ENCODE assay signal across 16 cellular contexts in the genomic region with DNA sequence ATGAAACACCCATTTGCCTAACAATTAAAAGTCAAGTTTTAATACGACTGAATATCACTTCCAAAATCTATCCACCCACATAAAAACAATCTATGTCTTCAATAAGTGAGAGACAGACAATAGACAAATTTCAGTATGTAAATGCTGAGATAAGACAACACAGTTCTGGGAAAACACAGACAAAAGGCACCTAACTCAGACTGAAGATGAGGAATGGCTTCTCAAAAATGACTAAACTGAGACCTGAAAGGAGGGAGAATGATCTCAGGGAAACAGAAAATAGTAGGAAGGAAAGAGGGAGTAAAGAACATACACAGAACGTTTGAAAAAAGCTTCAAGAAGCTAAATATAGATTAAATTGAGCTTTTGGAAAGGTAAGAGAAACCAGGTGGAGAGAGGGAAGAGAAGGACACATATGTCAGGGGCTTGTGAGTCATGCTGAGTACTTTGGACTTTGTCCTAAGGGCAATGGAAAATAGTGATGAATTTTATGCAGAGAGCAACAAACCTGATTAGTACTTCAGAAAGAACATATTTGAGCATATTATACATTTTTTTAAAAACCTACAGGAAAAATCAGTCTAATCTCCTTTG. TPM values are rescaled to one million over a fixed set of nuclear protein-coding genes. Genes with fewer than 3 reads are reported as not detected.
DNase-seq lines count a peak whose midpoint lies in the region; ATAC-seq, FAIRE-seq and TF ChIP-seq lines count a peak whose summit lies in the region.
"Had no signal": no experiment of that assay in that cellular context is flagged by ENCODE, and none has a peak within 500 bp of the region (broad histone marks: within the 10 kb centered on the region; RNA-seq: fewer than 3 reads in every experiment).

No MANE protein-coding gene starts in this region.

- H3K9me3 Mint-ChIP-seq in CD8-positive, alpha-beta T cell, result no peaks in the 10 kb centered on the region
- H3K9me3 Mint-ChIP-seq: effector memory CD8-positive, alpha-beta T cell; H9; naive thymus-derived CD8-positive, alpha-beta T cell had no signal

- intact Hi-C loops in CD8-positive, alpha-beta T cell (cut with DNase I, micrococcal nuclease), result loop anchor here in 1 of 2 experiments (10.0 kb wide), 1 partner anchor 54 kb away; no protein-coding TSS in a partner anchor
- intact Hi-C loops in K562 (cut with micrococcal nuclease), result no loop called here
- intact Hi-C loops in left lung (cut with DNase I), result no loop called here

- H2BK15ac ChIP-seq in neuronal stem cell (ENCODE audit: low read length), result no peak overlapping the region

- no peak overlapping the region for H3K27ac ChIP-seq in CD8-positive, alpha-beta T cell (ENCODE audit: low read depth, low read length)
- H3K27ac ChIP-seq in K562 (ENCODE audit: extremely low read depth, low read depth, low read length) (no peak overlapping the region), left lung (no peak overlapping the region), neuronal stem cell (replicated peaks; ENCODE audit: low read length) (no peak overlapping the region), SJCRH30 (no peak overlapping the region), coronary artery (no peak overlapping the region)

- FAIRE-seq in GM19239 (lab: Jason Lieb, UNC), result peak; percentile 83
- FAIRE-seq in K562 (lab: Jason Lieb, UNC), result no peak
- FAIRE-seq: HTR-8/SVneo had no signal

- H2BK5ac ChIP-seq in neuronal stem cell (ENCODE audit: low read length), result no peak overlapping the region

- no peak for DNase-seq in CD8-positive, alpha-beta T cell
- DNase-seq in GM19239 (ENCODE audit: insufficient read length, low spot score), result no peak
- DNase-seq in K562 (ENCODE audit: extremely low read depth in 1 of 4, low spot score in 3 of 4), result no peak
- DNase-seq in left lung, result no peak
- DNase-seq in neuronal stem cell (ENCODE audit: low spot score), result no peak
- no peak for DNase-seq in ecto neural progenitor cell (ENCODE audit: low spot score)
- DNase-seq in SJCRH30, result no peak
- DNase-seq in coronary artery (ENCODE audit: low spot score), result no peak
- DNase-seq: activated CD4-positive, alpha-beta T cell treated with anti-CD3 and anti-CD28 coated beads, Interleukin-2, amount 50 U/mL, for 1 hour; effector memory CD8-positive, alpha-beta T cell; H9; naive thymus-derived CD8-positive, alpha-beta T cell; stimulated activated CD4-positive, alpha-beta T cell treated with anti-CD3 and anti-CD28 coated beads, Interleukin-4, amount 100 ng/mL, for 4 hours; stimulated activated naive CD4-positive, alpha-beta T cell; T-helper 17 cell had no signal

- H3K36me3 Mint-ChIP-seq in CD8-positive, alpha-beta T cell, result peaks cover 52% of the 10 kb centered on the region

- no peaks in the 10 kb centered on the region for H3K79me1 ChIP-seq in neuronal stem cell (ENCODE audit: low read depth, low read length)

- no peak overlapping the region for H3K4ac ChIP-seq in neuronal stem cell (ENCODE audit: low read length)

- H3K4me1 ChIP-seq in CD8-positive, alpha-beta T cell (ENCODE audit: insufficient read depth, low read length), result peaks cover 5% of the 10 kb centered on the region
- H3K4me1 ChIP-seq in K562 (replicated peaks in 1 of 2; ENCODE audit: control insufficient read depth in 2 of 2, insufficient read depth in 2 of 2, low read length in 2 of 2) (peaks cover 0 to 11% of the 10 kb centered on the region in 2 experiments; a peak in 2 of 5 replicates), left lung (no peaks in the 10 kb centered on the region), neuronal stem cell (ENCODE audit: control insufficient read depth in 2 of 2, insufficient read depth in 1 of 2, low read depth in 1 of 2, low read length in 2 of 2) (peaks cover 0 to 2% of the 10 kb centered on the region in 2 donors), SJCRH30 (no peaks in the 10 kb centered on the region)

- H2BK12ac ChIP-seq in neuronal stem cell (ENCODE audit: low read length), result no peak overlapping the region

- H3K4me2 ChIP-seq in K562 (ENCODE audit: insufficient read depth, low read length) (peak overlapping the region; percentile 2; the same call in 1 of the 2 replicates), neuronal stem cell (ENCODE audit: insufficient read depth, low read length, poor library complexity, severe bottlenecking) (no peak overlapping the region)

- H3K14ac ChIP-seq in neuronal stem cell (ENCODE audit: low read length), result no peak overlapping the region

- H3K23ac ChIP-seq in neuronal stem cell (ENCODE audit: low read depth, low read length, poor library complexity), result no peak overlapping the region

- CTCF ChIA-PET in CD8-positive, alpha-beta T cell (lab: Charles Lee), result interaction anchor here (1.2 kb wide), 1 partner anchor 9 kb away, joined by 3 read pairs; no protein-coding TSS in a partner anchor
- CTCF ChIA-PET in K562 (lab: Yijun Ruan, JAX; ENCODE audit: low intra/inter-chr PET ratio), result no interaction called here

- no peaks in the 10 kb centered on the region for H3K9me1 ChIP-seq in K562 (ENCODE audit: control insufficient read depth, insufficient read depth, low read length)

- no peaks in the 10 kb centered on the region for H3K27me3 ChIP-seq in CD8-positive, alpha-beta T cell (ENCODE audit: insufficient read depth, low read length)
- H3K27me3 ChIP-seq in K562 (ENCODE audit: control insufficient read depth in 2 of 2, insufficient read depth in 2 of 2, low read length in 2 of 2), result no peaks in the 10 kb centered on the region
- H3K27me3 ChIP-seq in left lung, result no peaks in the 10 kb centered on the region
- no peaks in the 10 kb centered on the region for H3K27me3 ChIP-seq in neuronal stem cell (ENCODE audit: control insufficient read depth in 3 of 3, insufficient read depth in 3 of 3, low read depth in 1 of 3, low read length in 3 of 3)
- H3K27me3 ChIP-seq in SJCRH30, result no peaks in the 10 kb centered on the region

- no peak for TF ChIP-seq EP300 in K562 (IDR thresholded peaks at IDR 0.05; ENCODE audit: low read length)

- no peak overlapping the region for H4K8ac ChIP-seq in neuronal stem cell (ENCODE audit: low read depth, low read length)

- no peak for TF ChIP-seq RAD21 in K562 (CRISPR knock-in tag; conservative IDR thresholded peaks at IDR 0.05 in 1 of 2, IDR thresholded peaks at IDR 0.05 in 1 of 2)

- peaks cover 33% of the 10 kb centered on the region for H3K79me2 ChIP-seq in K562 (ENCODE audit: control insufficient read depth, insufficient read depth, low read length)

- H3K4me3 Mint-ChIP-seq in CD8-positive, alpha-beta T cell, result no peak overlapping the region
- H3K4me3 Mint-ChIP-seq: effector memory CD8-positive, alpha-beta T cell; H9; T-helper 17 cell had no signal

- TF ChIP-seq CTCF in CD8-positive, alpha-beta T cell (IDR thresholded peaks at IDR 0.05), result no peak
- TF ChIP-seq CTCF in K562 (IDR thresholded peaks at IDR 0.05 in 2 of 3, conservative IDR thresholded peaks at IDR 0.05 in 1 of 3; ENCODE audit: insufficient read depth in 2 of 3, low read depth in 1 of 3, low read length in 3 of 3) (no peak), left lung (IDR thresholded peaks at IDR 0.05) (no peak), coronary artery (IDR thresholded peaks at IDR 0.05) (no peak)

- H2AFZ ChIP-seq in K562 (ENCODE audit: low read depth, low read length), result no peak overlapping the region
- no peak overlapping the region for H2AFZ ChIP-seq in neuronal stem cell (ENCODE audit: low read length)

- no peak overlapping the region for H2BK120ac ChIP-seq in neuronal stem cell (ENCODE audit: low read depth, low read length)

- POLR2A ChIA-PET in CD8-positive, alpha-beta T cell (lab: Charles Lee), result interaction anchor here (0.9 kb wide), 1 partner anchor 58 kb away, joined by 3 read pairs; no protein-coding TSS in a partner anchor
- POLR2A ChIA-PET in K562 (lab: Yijun Ruan, JAX), result no interaction called here

- H4K91ac ChIP-seq in neuronal stem cell (ENCODE audit: low read depth, low read length, poor library complexity), result no peak overlapping the region

- H3K18ac ChIP-seq in neuronal stem cell (ENCODE audit: low read length), result no peak overlapping the region

- no peak overlapping the region for H2AK5ac ChIP-seq in neuronal stem cell (ENCODE audit: low read depth, low read length)

- no TSS peak for BruUV-seq in K562 (replicated peaks; lab: Mats Ljungman, UMichigan)

- H3K9ac ChIP-seq in K562 (ENCODE audit: insufficient read depth in 1 of 2, low read depth in 2 of 2, low read length in 2 of 2) (no peak overlapping the region), neuronal stem cell (ENCODE audit: low read depth, low read length, poor library complexity) (no peak overlapping the region)

- H3K4me3 ChIP-seq in CD8-positive, alpha-beta T cell (ENCODE audit: low read depth, low read length), result no peak overlapping the region
- H3K4me3 ChIP-seq in K562, result no peak overlapping the region
- H3K4me3 ChIP-seq in left lung, result no peak overlapping the region
- H3K4me3 ChIP-seq in neuronal stem cell (ENCODE audit: low read length in 2 of 2), result no peak overlapping the region
- H3K4me3 ChIP-seq in SJCRH30, result no peak overlapping the region
- no peak overlapping the region for H3K4me3 ChIP-seq in coronary artery

- H3K9me3 ChIP-seq in CD8-positive, alpha-beta T cell (ENCODE audit: low read length), result no peaks in the 10 kb centered on the region
- no peaks in the 10 kb centered on the region for H3K9me3 ChIP-seq in K562 (replicated peaks; ENCODE audit: control insufficient read depth, insufficient read depth, low read depth, low read length)
- no peaks in the 10 kb centered on the region for H3K9me3 ChIP-seq in left lung
- no peaks in the 10 kb centered on the region for H3K9me3 ChIP-seq in neuronal stem cell (replicated peaks in 1 of 2; ENCODE audit: control insufficient read depth in 2 of 2, insufficient read depth in 1 of 2, low read depth in 1 of 2, low read length in 2 of 2)
- no peaks in the 10 kb centered on the region for H3K9me3 ChIP-seq in SJCRH30 (replicated peaks)

- peaks cover 56% of the 10 kb centered on the region for H3K4me1 Mint-ChIP-seq in CD8-positive, alpha-beta T cell (ENCODE audit: low read depth)

- ATAC-seq in CD8-positive, alpha-beta T cell, result no peak
- ATAC-seq in K562 (no peak), left lung (peak; percentile 75)
- ATAC-seq: effector memory CD8-positive, alpha-beta T cell; naive thymus-derived CD8-positive, alpha-beta T cell; T-helper 17 cell had no signal

- no peak for TF ChIP-seq POLR2A in K562 (conservative IDR thresholded peaks at IDR 0.05)

- 15% methylated on average over 2 of the region's 2 CpGs for WGBS in K562 (ENCODE audit: insufficient coverage, low coverage, missing lambda C conversion rate)
- WGBS in neuronal stem cell (ENCODE audit: extremely low coverage in 2 of 2, insufficient read length in 2 of 2, insufficient replicate concordance in 1 of 2), 2 donors, result no CpG with 5 or more reads among the region's 2 CpGs

- peaks cover 4% of the 10 kb centered on the region for H3K36me3 ChIP-seq in CD8-positive, alpha-beta T cell (ENCODE audit: insufficient read depth, low read length)
- peaks cover 8% of the 10 kb centered on the region; the same call in 2 of the 3 replicates for H3K36me3 ChIP-seq in K562 (ENCODE audit: control insufficient read depth, insufficient read depth, low read length)
- peaks cover 0 to 25% of the 10 kb centered on the region in 2 donors for H3K36me3 ChIP-seq in left lung
- peaks cover 0 to 8% of the 10 kb centered on the region in 2 donors for H3K36me3 ChIP-seq in neuronal stem cell (replicated peaks in 1 of 2; ENCODE audit: control insufficient read depth in 2 of 2, insufficient read depth in 2 of 2, low read length in 2 of 2)
- 0 out of 2 replicates have a peak, but pooled peaks cover 6% of the 10 kb centered on the region for H3K36me3 ChIP-seq in SJCRH30

- in situ Hi-C loops in K562 (cut with MboI), result no loop called here

- H4K20me1 ChIP-seq in K562 (replicated peaks; ENCODE audit: control insufficient read depth, insufficient read depth, low read length), result no peaks in the 10 kb centered on the region

- no peaks in the 10 kb centered on the region for H3K27me3 Mint-ChIP-seq in CD8-positive, alpha-beta T cell (ENCODE audit: low read depth)
- H3K27me3 Mint-ChIP-seq: effector memory CD8-positive, alpha-beta T cell; naive thymus-derived CD8-positive, alpha-beta T cell; T-helper 17 cell had no signal

- H3K27ac Mint-ChIP-seq in CD8-positive, alpha-beta T cell, result peak overlapping the region; percentile 37
- H3K27ac Mint-ChIP-seq: H9, T-helper 17 cell had no signal

RNA-seq across cellular contexts. Expression of a gene that starts 16.1 kb away (rescaled TPM):
- 10 to 100 TPM; 39.2 to 40.3 TPM for total RNA-seq in CD8-positive, alpha-beta T cell
- 17.8 and 55.4 TPM in 2 replicates for total RNA-seq in K562 (2011; cell fraction: chromatin; rRNA removed; ENCODE audit: low replicate concordance)
- total RNA-seq in K562 (2011; cell fraction: nucleolus; rRNA removed), result 22.0 and 25.8 TPM in 2 replicates
- 39.2 and 40.0 TPM in 2 replicates for total RNA-seq in K562 (2011; cell fraction: nucleoplasm; rRNA removed)
- 14.0 and 16.2 TPM in 2 replicates for total RNA-seq in K562 (2014; rRNA removed)
- 32.8 and 36.2 TPM in 2 replicates for total RNA-seq in K562 (2014; rRNA removed; fragmentation: Illumina TruSeq; extraction: Trizol)
- 24.6 and 26.5 TPM in 2 replicates for total RNA-seq in K562 (2015; rRNA removed; fragmentation: Illumina TruSeq; extraction: Trizol)
- 19.5 and 21.4 TPM in 2 replicates for total RNA-seq in K562 (2021)
- 20.2 and 31.2 TPM in 2 replicates for polyA plus RNA-seq in K562 (2011; rRNA removed)
- polyA plus RNA-seq in K562 (2011; cell fraction: cytosol; rRNA removed), result 4.2 and 13.3 TPM in 2 replicates
- polyA plus RNA-seq in K562 (2011; cell fraction: nucleus; rRNA removed), result 7.4 and 11.4 TPM in 2 replicates
- polyA plus RNA-seq in K562 (2012), result 19.7 and 22.0 TPM in 2 replicates
- 21.1 and 24.0 TPM in 2 replicates for polyA plus RNA-seq in K562 (2014; fragmentation: Illumina TruSeq; extraction: Trizol)
- polyA plus RNA-seq in K562 (2014; fragmentation: Nextera tagmentation; extraction: Ambion mirVana), result 10 to 100 TPM; 64.3 to 85.2 TPM
- 21.3 and 22.2 TPM in 2 replicates for polyA plus RNA-seq in K562 (2014; rRNA removed)
- polyA minus RNA-seq in K562 (2011; rRNA and poly(A)+ RNA removed), result 27.8 and 29.0 TPM in 2 replicates
- polyA minus RNA-seq in K562 (2011; cell fraction: cytosol; rRNA and poly(A)+ RNA removed), result 6.0 and 10.0 TPM in 2 replicates
- polyA minus RNA-seq in K562 (2011; cell fraction: nucleus; rRNA and poly(A)+ RNA removed), result 26.8 and 38.5 TPM in 2 replicates
- total RNA-seq in left lung, result 10 to 100 TPM; 50.1 to 58.2 TPM
- polyA plus RNA-seq in neuronal stem cell (2013, experiment 1 of 2), result 24.5 TPM
- 24.3 TPM for polyA plus RNA-seq in neuronal stem cell (2013, experiment 2 of 2)
- total RNA-seq in SJCRH30 (2014; rRNA removed; shearing (Covaris generic)), result 22.5 and 29.9 TPM in 2 replicates
